ENCODE assay signal across 23 cellular contexts in the genomic region with DNA sequence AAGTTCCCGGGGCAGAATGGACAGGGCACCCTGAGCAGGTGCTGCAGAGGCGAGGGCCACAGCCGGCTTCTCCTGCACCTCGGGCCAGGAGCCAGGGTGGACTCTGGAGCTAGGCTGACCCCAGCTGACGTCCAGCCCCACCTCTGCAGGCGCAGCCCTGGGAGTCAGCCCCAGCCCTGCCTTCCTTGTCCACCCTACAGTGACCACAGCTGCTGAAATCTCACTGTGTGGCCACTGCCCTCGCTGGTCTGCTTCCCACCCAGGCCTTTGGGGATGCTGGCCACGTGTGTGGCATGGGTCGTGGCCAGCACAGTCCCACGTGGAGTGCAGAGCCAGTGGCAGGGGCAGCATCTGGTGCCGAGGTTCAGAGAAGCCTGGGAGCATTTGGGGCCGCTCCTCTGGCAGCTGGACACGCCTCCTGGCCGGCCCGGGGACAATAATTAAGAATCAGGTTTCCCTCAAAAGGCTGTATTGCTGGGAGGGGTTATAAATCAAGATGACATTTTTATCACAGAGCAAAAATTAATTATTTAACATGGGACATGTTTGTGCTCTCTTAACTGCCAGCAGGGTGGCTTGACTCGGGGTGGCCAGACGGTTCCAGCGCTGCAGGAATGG.
DNase-seq lines count a peak whose midpoint lies in the region; ATAC-seq, FAIRE-seq and TF ChIP-seq lines count a peak whose summit lies in the region.
"Had no signal": no experiment of that assay in that cellular context is flagged by ENCODE, and none has a peak within 500 bp of the region (broad histone marks: within the 10 kb centered on the region; RNA-seq: fewer than 3 reads in every experiment).

No MANE protein-coding gene starts in this region.

- H4K20me1 ChIP-seq in SK-N-SH (ENCODE audit: insufficient read depth) (no peaks in the 10 kb centered on the region), Karpas-422 (ENCODE audit: insufficient read depth, low read depth, low read length) (no peaks in the 10 kb centered on the region)

- H3K9ac ChIP-seq in SK-N-SH = no peak overlapping the region
- H3K9ac ChIP-seq in Karpas-422 (ENCODE audit: low read length) = no peak overlapping the region

- H3K9me3 ChIP-seq in SK-N-SH (no peaks in the 10 kb centered on the region), small intestine (ENCODE audit: control insufficient read depth, low read depth) (no peaks in the 10 kb centered on the region), Karpas-422 (ENCODE audit: low read length) (no peaks in the 10 kb centered on the region)
- H3K9me3 ChIP-seq: Peyer's patch, SJSA1 had no signal

- H3K9me2 ChIP-seq in SK-N-SH = no peaks in the 10 kb centered on the region
- H3K9me2 ChIP-seq in Karpas-422 (replicated peaks; ENCODE audit: insufficient read depth, low read length) = no peaks in the 10 kb centered on the region

- WGBS in SK-N-SH (ENCODE audit: low lambda C conversion rate) = 9% methylated on average over 12 of the region's 18 CpGs
- 16 to 39% (median 19%) methylated on average over 17 to 18 of the region's 18 CpGs for WGBS in small intestine, 3 donors

- TF ChIP-seq EP300 in SK-N-SH (IDR thresholded peaks at IDR 0.05; ENCODE audit: borderline replicate concordance in 1 of 2, low read depth in 1 of 2, low read length in 1 of 2) = no peak

- H3K4me3 ChIP-seq in SK-N-SH (ENCODE audit: low read depth in 2 of 2, low read length in 1 of 2) (no peak overlapping the region), small intestine (ENCODE audit: low read depth in 1 of 2, low read length in 2 of 2) (no peak overlapping the region), Karpas-422 (ENCODE audit: low read length) (no peak overlapping the region)
- H3K4me3 ChIP-seq: Peyer's patch, SJSA1 had no signal

- POLR2A ChIA-PET in SK-N-SH (lab: Yijun Ruan, JAX) = no interaction called here

- H3F3A ChIP-seq in SK-N-SH (replicated peaks; ENCODE audit: insufficient read depth) = no peaks in the 10 kb centered on the region

- H3K79me2 ChIP-seq in SK-N-SH (ENCODE audit: insufficient read depth) (no peaks in the 10 kb centered on the region), Karpas-422 (ENCODE audit: low read length) (no peaks in the 10 kb centered on the region)

- H3K27ac ChIP-seq in SK-N-SH (ENCODE audit: low read depth in 2 of 2, low read length in 1 of 2) (no peak overlapping the region; a peak in 1 of 4 replicates), small intestine (ENCODE audit: low read depth in 1 of 2, low read length in 1 of 2) (no peak overlapping the region), Karpas-422 (ENCODE audit: low read length) (no peak overlapping the region)
- H3K27ac ChIP-seq: Peyer's patch, SJSA1 had no signal

- DNase-seq in SK-N-SH = peak; percentile 68
- peak; percentile 85 for DNase-seq in NCI-H69 (lab: John Stamatoyannopoulos, UW)
- DNase-seq in left colon = peak in 1 of 2 donors; percentile 12
- peak; percentile 66 for DNase-seq in small intestine
- no peak for DNase-seq in Karpas-422
- DNase-seq in stimulated activated CD8-positive, alpha-beta memory T cell treated with anti-CD3 and anti-CD28 coated beads, Interleukin-4, amount 100 ng/mL, for 48 hours = no peak
- DNase-seq: 8988T; AML-193; C1 segment of cervical spinal cord; Calu3; CD8-positive, alpha-beta memory T cell; EL; GF-D8; HFFc6; NCI-H1694 treated with DMSO at 0.1 percent for 48 hours; NCI-H2081 treated with DMSO at 0.1 percent for 48 hours; NCI-H2171 treated with DMSO at 0.1 percent for 48 hours; NCI-H524 treated with DMSO at 0.1 percent for 48 hours; Peyer's patch; SW 1271 had no signal

- TF ChIP-seq RAD21 in SK-N-SH (IDR thresholded peaks at IDR 0.05; ENCODE audit: low read length) = no peak

- H3K27me3 ChIP-seq in SK-N-SH (ENCODE audit: insufficient read depth) = no peaks in the 10 kb centered on the region
- no peaks in the 10 kb centered on the region for H3K27me3 ChIP-seq in small intestine (ENCODE audit: control insufficient read depth in 2 of 2, insufficient read depth in 2 of 2, low read length in 2 of 2)
- H3K27me3 ChIP-seq in Karpas-422 (ENCODE audit: low read length) = no peaks in the 10 kb centered on the region
- H3K27me3 ChIP-seq: Peyer's patch, SJSA1 had no signal

- no peaks in the 10 kb centered on the region for H3K36me3 ChIP-seq in SK-N-SH (replicated peaks in 1 of 2; ENCODE audit: control insufficient read depth in 1 of 2, insufficient read depth in 2 of 2, low read length in 1 of 2)
- H3K36me3 ChIP-seq in small intestine (ENCODE audit: control insufficient read depth in 2 of 2, insufficient read depth in 2 of 2, low read length in 2 of 2) = no peaks in the 10 kb centered on the region
- H3K36me3 ChIP-seq in Karpas-422 (ENCODE audit: insufficient read depth, low read length) = no peaks in the 10 kb centered on the region
- H3K36me3 ChIP-seq: Peyer's patch, SJSA1 had no signal

- no peak overlapping the region for H3K4me2 ChIP-seq in SK-N-SH
- H3K4me2 ChIP-seq in Karpas-422 (ENCODE audit: low read depth, low read length, poor library complexity, severe bottlenecking) = no peak overlapping the region

- no peak overlapping the region for H2AFZ ChIP-seq in SK-N-SH (ENCODE audit: low read depth)
- H2AFZ ChIP-seq in Karpas-422 (ENCODE audit: low read length) = no peak overlapping the region

- no peak for TF ChIP-seq CTCF in SK-N-SH (IDR thresholded peaks at IDR 0.05)

- ATAC-seq in SK-N-SH treated with all-trans-retinoic acid at 6 μM for 48 hours (no peak), left colon (peak; percentile 73), GM21360 (IDR thresholded peaks at IDR 0.05; ENCODE audit: unreplicated experiment) (no peak)

- intact Hi-C loops in left colon (cut with DNase I, micrococcal nuclease) = no loop called here

- CTCF ChIA-PET in SK-N-SH (lab: Yijun Ruan, JAX) = interaction anchor here (1.2 to 1.3 kb wide), 2 partner anchors 11 to 91 kb away, joined by 4 read pairs; no protein-coding TSS in a partner anchor

- no peak for FAIRE-seq in small intestine (lab: Jason Lieb, UNC)

- peaks cover 0 to 18% of the 10 kb centered on the region in 2 experiments; a peak in 1 of 4 replicates for H3K4me1 ChIP-seq in SK-N-SH (ENCODE audit: control insufficient read depth in 1 of 2, insufficient read depth in 2 of 2, low read depth in 1 of 2, low read length in 1 of 2)
- no peaks in the 10 kb centered on the region for H3K4me1 ChIP-seq in small intestine (ENCODE audit: control insufficient read depth in 2 of 2, insufficient read depth in 1 of 2, low read depth in 1 of 2, low read length in 1 of 2)
- H3K4me1 ChIP-seq in Karpas-422 (ENCODE audit: low read length) = no peaks in the 10 kb centered on the region
- H3K4me1 ChIP-seq: Peyer's patch had no signal

TF ChIP-seq in SK-N-SH, 30 proteins besides CTCF, POLR2A, EP300 and RAD21:
- TF ChIP-seq MXI1 (IDR thresholded peaks at IDR 0.05; ENCODE audit: low read depth, low read length) (peak; percentile 61; the same call in 1 of the 2 replicates), TAF1 (IDR thresholded peaks at IDR 0.05; ENCODE audit: borderline replicate concordance, low read depth, low read length) (no peak)

TF ChIP-seq in SK-N-SH treated with all-trans-retinoic acid at 6 μM for 48 hours, 23 proteins besides CTCF, POLR2A, EP300 and RAD21 (continues in another document):
- TF ChIP-seq ISL1 (CRISPR knock-in tag; IDR thresholded peaks at IDR 0.05) = no peak
- no peak for TF ChIP-seq RARB (CRISPR knock-in tag; IDR thresholded peaks at IDR 0.05)
- TF ChIP-seq SNAI2 (CRISPR knock-in tag; IDR thresholded peaks at IDR 0.05) = no peak
- TF ChIP-seq, protein P1, sequence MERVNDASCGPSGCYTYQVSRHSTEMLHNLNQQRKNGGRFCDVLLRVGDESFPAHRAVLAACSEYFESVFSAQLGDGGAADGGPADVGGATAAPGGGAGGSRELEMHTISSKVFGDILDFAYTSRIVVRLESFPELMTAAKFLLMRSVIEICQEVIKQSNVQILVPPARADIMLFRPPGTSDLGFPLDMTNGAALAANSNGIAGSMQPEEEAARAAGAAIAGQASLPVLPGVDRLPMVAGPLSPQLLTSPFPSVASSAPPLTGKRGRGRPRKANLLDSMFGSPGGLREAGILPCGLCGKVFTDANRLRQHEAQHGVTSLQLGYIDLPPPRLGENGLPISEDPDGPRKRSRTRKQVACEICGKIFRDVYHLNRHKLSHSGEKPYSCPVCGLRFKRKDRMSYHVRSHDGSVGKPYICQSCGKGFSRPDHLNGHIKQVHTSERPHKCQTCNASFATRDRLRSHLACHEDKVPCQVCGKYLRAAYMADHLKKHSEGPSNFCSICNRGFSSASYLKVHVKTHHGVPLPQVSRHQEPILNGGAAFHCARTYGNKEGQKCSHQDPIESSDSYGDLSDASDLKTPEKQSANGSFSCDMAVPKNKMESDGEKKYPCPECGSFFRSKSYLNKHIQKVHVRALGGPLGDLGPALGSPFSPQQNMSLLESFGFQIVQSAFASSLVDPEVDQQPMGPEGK (CRISPR knock-in tag; IDR thresholded peaks at IDR 0.05; ENCODE audit: borderline replicate concordance) = no peak
- TF ChIP-seq TCF4 (CRISPR knock-in tag; IDR thresholded peaks at IDR 0.05; ENCODE audit: borderline replicate concordance) = no peak
- TF ChIP-seq ZNF8 (CRISPR knock-in tag; IDR thresholded peaks at IDR 0.05) = no peak
- TF ChIP-seq ZFP3 (CRISPR knock-in tag; IDR thresholded peaks at IDR 0.05) = no peak
- TF ChIP-seq ESRRG (CRISPR knock-in tag; IDR thresholded peaks at IDR 0.05) = no peak
- TF ChIP-seq, protein P2, sequence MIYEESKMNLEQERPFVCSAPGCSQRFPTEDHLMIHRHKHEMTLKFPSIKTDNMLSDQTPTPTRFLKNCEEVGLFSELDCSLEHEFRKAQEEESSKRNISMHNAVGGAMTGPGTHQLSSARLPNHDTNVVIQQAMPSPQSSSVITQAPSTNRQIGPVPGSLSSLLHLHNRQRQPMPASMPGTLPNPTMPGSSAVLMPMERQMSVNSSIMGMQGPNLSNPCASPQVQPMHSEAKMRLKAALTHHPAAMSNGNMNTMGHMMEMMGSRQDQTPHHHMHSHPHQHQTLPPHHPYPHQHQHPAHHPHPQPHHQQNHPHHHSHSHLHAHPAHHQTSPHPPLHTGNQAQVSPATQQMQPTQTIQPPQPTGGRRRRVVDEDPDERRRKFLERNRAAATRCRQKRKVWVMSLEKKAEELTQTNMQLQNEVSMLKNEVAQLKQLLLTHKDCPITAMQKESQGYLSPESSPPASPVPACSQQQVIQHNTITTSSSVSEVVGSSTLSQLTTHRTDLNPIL (CRISPR knock-in tag; IDR thresholded peaks at IDR 0.05; ENCODE audit: low read depth) = no peak
- TF ChIP-seq ZFP30 (CRISPR knock-in tag; IDR thresholded peaks at IDR 0.05) = no peak

Comparison
In these comparisons a context has a peak if more than half of its experiments do, and no peak if none do; other contexts are left out.
1. DNase-seq: peak in SK-N-SH (single experiment), NCI-H69 (single experiment) and small intestine (single experiment); none in Karpas-422 (single experiment) and stimulated activated CD8-positive, alpha-beta memory T cell treated with anti-CD3 and anti-CD28 coated beads, Interleukin-4, amount 100 ng/mL, for 48 hours (single experiment).